ENCODE assay signal across 10 cellular contexts in genomic region chr7:41880107-41880506, GRCh38.
A peak's percentile ranks its signal among the peaks of the same experiment; 100 is the strongest.
DNase-seq lines count a peak whose midpoint lies in the region; ATAC-seq and TF ChIP-seq lines count a peak whose summit lies in the region.
"Had no signal": no experiment of that assay in that cellular context is flagged by ENCODE, and none has a peak within 500 bp of the region (broad histone marks: within the 10 kb centered on the region; RNA-seq: fewer than 3 reads in every experiment).

No MANE protein-coding gene starts in this region.

- peaks cover 37% of the 10 kb centered on the region for H3K4me1 ChIP-seq in GM23248 (ENCODE audit: insufficient read depth)
- H3K4me1 ChIP-seq: pancreas had no signal

- H3K79me2 ChIP-seq in GM23248 (ENCODE audit: insufficient read depth): no peaks in the 10 kb centered on the region

- no peaks in the 10 kb centered on the region for H3K9me3 ChIP-seq in GM23248 (ENCODE audit: low read depth)
- H3K9me3 ChIP-seq: pancreas had no signal

- H3K27ac ChIP-seq in GM23248: peak overlapping the region; percentile 64
- H3K27ac ChIP-seq: pancreas had no signal

- no peak overlapping the region for H2AFZ ChIP-seq in GM23248

- no peak overlapping the region for H3K4me3 ChIP-seq in AG04449 (ENCODE audit: low read depth, low read length)
- no peak overlapping the region for H3K4me3 ChIP-seq in GM23248
- H3K4me3 ChIP-seq: pancreas had no signal

- peak overlapping the region; percentile 55 for H3K4me2 ChIP-seq in GM23248 (ENCODE audit: unreplicated experiment)

- peaks cover 48% of the 10 kb centered on the region for H3K36me3 Mint-ChIP-seq in activated T-helper 2 cell treated with anti-CD3 and anti-CD28 coated beads, Interferon-gamma antibody, Interleukin-2, Interleukin-4, amounts not matched to agents 10 μg/mL and 5 μg/mL and 100 μg/mL, durations not matched to agents 14 hours and 24 hours and 36 hours (ENCODE audit: low read depth)

- H3K4me3 Mint-ChIP-seq in activated T-helper 2 cell treated with anti-CD3 and anti-CD28 coated beads, Interferon-gamma antibody, Interleukin-2, Interleukin-4, amounts not matched to agents 10 μg/mL and 5 μg/mL and 100 μg/mL, durations not matched to agents 14 hours and 24 hours and 36 hours (ENCODE audit: low read depth): no peak overlapping the region

- DNase-seq in AG04449 (ENCODE audit: low read depth, low spot score) (peak; percentile 93), GM23248 (peak; percentile 85), left lobe of liver (ENCODE audit: low spot score) (no peak), DMS53 treated with DMSO at 0.1 percent for 48 hours (lab: John Stamatoyannopoulos, UW; ENCODE audit: unreplicated experiment) (no peak)
- no peak for DNase-seq in activated T-helper 2 cell treated with anti-CD3 and anti-CD28 coated beads, Interferon-gamma antibody, Interleukin-2, Interleukin-4, amounts not matched to agents 10 μg/mL and 5 μg/mL and 100 μg/mL, durations not matched to agents 14 hours and 24 hours and 36 hours (ENCODE audit: low spot score)
- DNase-seq in stimulated activated CD8-positive, alpha-beta memory T cell treated with anti-CD3 and anti-CD28 coated beads, Interleukin-4, amount 100 ng/mL, for 48 hours: no peak
- DNase-seq: activated CD4-positive, alpha-beta T cell treated with anti-CD3 and anti-CD28 coated beads, Interleukin-2, amount 50 U/mL, for 4 hours; pancreas had no signal

- H3K9ac ChIP-seq in GM23248: no peak overlapping the region

- H3K9me3 Mint-ChIP-seq in activated T-helper 2 cell treated with anti-CD3 and anti-CD28 coated beads, Interferon-gamma antibody, Interleukin-2, Interleukin-4, amounts not matched to agents 10 μg/mL and 5 μg/mL and 100 μg/mL, durations not matched to agents 14 hours and 24 hours and 36 hours: peaks cover 39% of the 10 kb centered on the region

- H3K36me3 ChIP-seq in GM23248 (ENCODE audit: low read depth): no peaks in the 10 kb centered on the region
- H3K36me3 ChIP-seq: pancreas had no signal

- no peaks in the 10 kb centered on the region for H3K9me2 ChIP-seq in GM23248 (ENCODE audit: insufficient read depth)

- H3F3A ChIP-seq in GM23248 (ENCODE audit: insufficient read depth): peaks cover 35% of the 10 kb centered on the region

- H4K20me1 ChIP-seq in GM23248 (ENCODE audit: insufficient read depth): no peaks in the 10 kb centered on the region

- peak overlapping the region; percentile 94 for H3K27ac Mint-ChIP-seq in activated T-helper 2 cell treated with anti-CD3 and anti-CD28 coated beads, Interferon-gamma antibody, Interleukin-2, Interleukin-4, amounts not matched to agents 10 μg/mL and 5 μg/mL and 100 μg/mL, durations not matched to agents 14 hours and 24 hours and 36 hours

- H3K4me1 Mint-ChIP-seq in activated T-helper 2 cell treated with anti-CD3 and anti-CD28 coated beads, Interferon-gamma antibody, Interleukin-2, Interleukin-4, amounts not matched to agents 10 μg/mL and 5 μg/mL and 100 μg/mL, durations not matched to agents 14 hours and 24 hours and 36 hours (ENCODE audit: low read depth): peaks cover 59% of the 10 kb centered on the region

- CTCF ChIA-PET in AG04449 (lab: Yijun Ruan, JAX): interaction anchor here (1.3 to 1.4 kb wide), 2 partner anchors 38 to 63 kb away, joined by 3 read pairs; no protein-coding TSS in a partner anchor

- no peak for TF ChIP-seq CTCF in AG04449 (IDR thresholded peaks at IDR 0.05; ENCODE audit: insufficient read depth, low read length, missing control alignments)

- H3K27me3 ChIP-seq in GM23248 (replicated peaks; ENCODE audit: insufficient read depth): no peaks in the 10 kb centered on the region
- H3K27me3 ChIP-seq: pancreas had no signal

- 15 to 23% methylated on average over 3 of the region's 3 CpGs for WGBS in GM23248 (ENCODE audit: low coverage in 1 of 2, low lambda C conversion rate in 2 of 2, missing lambda C conversion rate in 2 of 2), 2 experiments

- in situ Hi-C loops in GM23248 (cut with MboI): no loop called here

- no peaks in the 10 kb centered on the region for H3K27me3 Mint-ChIP-seq in activated T-helper 2 cell treated with anti-CD3 and anti-CD28 coated beads, Interferon-gamma antibody, Interleukin-2, Interleukin-4, amounts not matched to agents 10 μg/mL and 5 μg/mL and 100 μg/mL, durations not matched to agents 14 hours and 24 hours and 36 hours (ENCODE audit: low read depth)

- intact Hi-C loops in activated T-helper 2 cell treated with anti-CD3 and anti-CD28 coated beads, Interferon-gamma antibody, Interleukin-2, Interleukin-4, amounts not matched to agents 10 μg/mL and 5 μg/mL and 100 μg/mL, durations not matched to agents 14 hours and 24 hours and 36 hours (cut with micrococcal nuclease): loop anchor here (2.0 to 10.0 kb wide), 6 partner anchors 17 to 1767 kb away; partner anchors contain the start of gene INHBA

- POLR2A ChIA-PET in AG04449 (lab: Yijun Ruan, JAX): interaction anchor here (1.1 to 1.8 kb wide), 3 partner anchors 171 to 175 kb away, joined by 3 to 7 read pairs (median 4); no protein-coding TSS in a partner anchor

- ATAC-seq in left lobe of liver (peak; percentile 29), GM21576 (IDR thresholded peaks at IDR 0.05; ENCODE audit: unreplicated experiment) (no peak), HG02973 (IDR thresholded peaks at IDR 0.05; ENCODE audit: unreplicated experiment) (no peak)

Comparison
In these comparisons a context has a peak if more than half of its experiments do, and no peak if none do; other contexts are left out.
1. DNase-seq: peak in AG04449 (single experiment) and GM23248 (single experiment); none in activated T-helper 2 cell treated with anti-CD3 and anti-CD28 coated beads, Interferon-gamma antibody, Interleukin-2, Interleukin-4, amounts not matched to agents 10 μg/mL and 5 μg/mL and 100 μg/mL, durations not matched to agents 14 hours and 24 hours and 36 hours (single experiment), left lobe of liver (single experiment), DMS53 treated with DMSO at 0.1 percent for 48 hours (single experiment) and stimulated activated CD8-positive, alpha-beta memory T cell treated with anti-CD3 and anti-CD28 coated beads, Interleukin-4, amount 100 ng/mL, for 48 hours (single experiment).